In genomic region chr19:15469513-15470297, GRCh38 we compare ENCODE assay signal across 10 cellular contexts. TPM values are rescaled to one million over a fixed set of nuclear protein-coding genes. Genes with fewer than 3 reads are reported as not detected.
DNase-seq lines count a peak whose midpoint lies in the region; ATAC-seq and TF ChIP-seq lines count a peak whose summit lies in the region.
"Had no signal": no experiment of that assay in that cellular context is flagged by ENCODE, and none has a peak within 500 bp of the region (broad histone marks: within the 10 kb centered on the region; RNA-seq: fewer than 3 reads in every experiment).

No MANE protein-coding gene starts in this region.

- CTCF ChIA-PET in AG04450 (lab: Charles Lee), result interaction anchor here (0.6 kb wide), 1 partner anchor 819 kb away, joined by 7 read pairs; no protein-coding TSS in a partner anchor

- no peaks in the 10 kb centered on the region for H3K36me3 ChIP-seq in HUES6 (ENCODE audit: control insufficient read depth, insufficient read depth, low read length)
- H3K36me3 ChIP-seq in ascending aorta, result no peaks in the 10 kb centered on the region
- H3K36me3 ChIP-seq in lower lobe of right lung, result no peaks in the 10 kb centered on the region

- DNase-seq in AG04450 (ENCODE audit: low read depth, low spot score) (no peak), ascending aorta (ENCODE audit: low spot score in 2 of 2) (no peak), lower lobe of right lung (no peak), SKM-1 (lab: John Stamatoyannopoulos, UW; ENCODE audit: unreplicated experiment) (no peak)
- DNase-seq: NCI-H1048, occipital lobe had no signal

- H3K27me3 ChIP-seq in AG04450 (ENCODE audit: control insufficient read depth, insufficient read depth, low read length), result peaks cover 14% of the 10 kb centered on the region
- H3K27me3 ChIP-seq in HUES6 (ENCODE audit: control insufficient read depth, insufficient read depth, low read length), result peaks cover 69% of the 10 kb centered on the region
- H3K27me3 ChIP-seq in ascending aorta, result peaks cover 17% of the 10 kb centered on the region
- H3K27me3 ChIP-seq in lower lobe of right lung (ENCODE audit: low read depth), result peaks cover 32% of the 10 kb centered on the region

- TF ChIP-seq CTCF in AG04450 (IDR thresholded peaks at IDR 0.05; ENCODE audit: low read depth, low read length), result no peak
- TF ChIP-seq CTCF in ascending aorta (IDR thresholded peaks at IDR 0.05), result no peak
- no peak for TF ChIP-seq CTCF in lower lobe of right lung (IDR thresholded peaks at IDR 0.05)

- H3K4me1 ChIP-seq in HUES6 (ENCODE audit: control insufficient read depth, insufficient read depth, low read length) (no peaks in the 10 kb centered on the region), ascending aorta (peaks cover 0 to 5% of the 10 kb centered on the region in 2 donors), lower lobe of right lung (peaks cover 22% of the 10 kb centered on the region)

- H3K9me3 ChIP-seq in AG04450 (ENCODE audit: control insufficient read depth, insufficient read depth, low read length), result peaks cover 7% of the 10 kb centered on the region; the same call in 1 of the 2 replicates
- H3K9me3 ChIP-seq in HUES6 (ENCODE audit: control insufficient read depth, insufficient read depth, low read depth, low read length), result no peaks in the 10 kb centered on the region
- H3K9me3 ChIP-seq in ascending aorta, result no peaks in the 10 kb centered on the region
- no peaks in the 10 kb centered on the region for H3K9me3 ChIP-seq in lower lobe of right lung

- no peak overlapping the region for H3K9ac ChIP-seq in HUES6 (ENCODE audit: low read length)

- H3K4me3 ChIP-seq in AG04450 (ENCODE audit: low read depth, low read length) (peak overlapping the region; percentile 29), HUES6 (ENCODE audit: low read depth, low read length) (peak overlapping the region; percentile 74), ascending aorta (peak overlapping the region; percentile 42 to 56), lower lobe of right lung (peak overlapping the region; percentile 45)

- peak; percentile 71 to 75 for ATAC-seq in lower lobe of right lung
- ATAC-seq in GM19324 (IDR thresholded peaks at IDR 0.05; ENCODE audit: low FRiP score, unreplicated experiment), result no peak
- no peak for ATAC-seq in GM19455 (IDR thresholded peaks at IDR 0.05; ENCODE audit: unreplicated experiment)
- no peak for ATAC-seq in HG02870 (IDR thresholded peaks at IDR 0.05; ENCODE audit: unreplicated experiment)

- intact Hi-C loops in ascending aorta (cut with DNase I) (no loop called here), lower lobe of right lung (cut with DNase I) (no loop called here)

- H3K27ac ChIP-seq in AG04450 (ENCODE audit: low read depth, low read length), result no peak overlapping the region
- no peak overlapping the region for H3K27ac ChIP-seq in HUES6 (ENCODE audit: low read depth, low read length)
- H3K27ac ChIP-seq in ascending aorta, result no peak overlapping the region
- H3K27ac ChIP-seq in lower lobe of right lung, result no peak overlapping the region

- POLR2A ChIA-PET in AG04450 (lab: Yijun Ruan, JAX), result no interaction called here

RNA-seq across cellular contexts. Expression of gene RASAL3, which starts 5.4 kb away (rescaled TPM):
- 0.04 and 0.21 TPM in 2 replicates for polyA plus RNA-seq in AG04450 (2011; rRNA removed)
- not detected in 2 replicates for polyA minus RNA-seq in AG04450 (2011; rRNA and poly(A)+ RNA removed)
- total RNA-seq in ascending aorta, result 4.4 TPM
- 15.0 TPM for total RNA-seq in lower lobe of right lung

RNA-seq across cellular contexts. Expression of gene PGLYRP2, which starts 9.6 kb away (rescaled TPM):
- polyA plus RNA-seq in AG04450 (2011; rRNA removed), result not detected in 2 replicates
- not detected in 2 replicates for polyA minus RNA-seq in AG04450 (2011; rRNA and poly(A)+ RNA removed)
- total RNA-seq in ascending aorta, result not detected
- not detected for total RNA-seq in lower lobe of right lung
- total RNA-seq: occipital lobe had no signal

RNA-seq across cellular contexts. Expression of gene WIZ, which starts 19.9 kb away (rescaled TPM):
- polyA plus RNA-seq in AG04450 (2011; rRNA removed), result 5.8 and 9.1 TPM in 2 replicates
- 3.4 and 3.9 TPM in 2 replicates for polyA minus RNA-seq in AG04450 (2011; rRNA and poly(A)+ RNA removed)
- total RNA-seq in ascending aorta, result 90.4 TPM
- 25.2 TPM for total RNA-seq in lower lobe of right lung

RNA-seq across cellular contexts. Expression of gene CYP4F22, which starts 38.6 kb away (rescaled TPM):
- not detected in 2 replicates for polyA plus RNA-seq in AG04450 (2011; rRNA removed)
- not detected in 2 replicates for polyA minus RNA-seq in AG04450 (2011; rRNA and poly(A)+ RNA removed)
- total RNA-seq in ascending aorta (not detected), lower lobe of right lung (0.24 TPM)
- total RNA-seq: occipital lobe had no signal

RNA-seq across cellular contexts. Expression of gene AKAP8L, which starts 50.9 kb away (rescaled TPM):
- 30.4 and 36.6 TPM in 2 replicates for polyA plus RNA-seq in AG04450 (2011; rRNA removed)
- polyA minus RNA-seq in AG04450 (2011; rRNA and poly(A)+ RNA removed), result 51.9 and 52.1 TPM in 2 replicates
- total RNA-seq in ascending aorta (143 TPM), lower lobe of right lung (94.2 TPM)

Comparison
In these comparisons a context has a peak if more than half of its experiments do, and no peak if none do; other contexts are left out.
1. ATAC-seq: peak in lower lobe of right lung (2 of 2); none in GM19324 (single experiment), GM19455 (single experiment) and HG02870 (single experiment).
2. Peak in every context shown above with its lines, with median percentiles within 50 percentile points of each other: H3K4me3 ChIP-seq.